13 cellular contexts compared by ENCODE assay signal in the genomic region with DNA sequence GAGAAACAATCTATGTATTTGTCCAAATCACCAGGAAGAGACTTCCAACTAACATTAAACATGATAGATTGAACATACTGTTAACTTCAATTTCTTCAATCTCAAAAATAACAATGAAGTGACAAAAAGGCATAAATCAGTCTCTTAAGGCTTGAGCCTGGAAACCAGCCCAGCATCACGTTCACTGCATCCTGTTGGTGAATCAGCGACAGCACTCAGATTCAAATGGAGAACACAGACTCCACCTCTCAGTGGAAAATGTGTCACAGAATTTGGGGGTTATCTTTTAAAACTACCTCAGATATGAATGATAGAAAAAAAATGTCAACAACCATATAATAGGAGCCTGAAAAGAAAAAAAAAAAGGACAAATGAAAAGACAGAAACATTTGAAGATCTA.
DNase-seq lines count a peak whose midpoint lies in the region; ATAC-seq, FAIRE-seq and TF ChIP-seq lines count a peak whose summit lies in the region.
"Had no signal": no experiment of that assay in that cellular context is flagged by ENCODE, and none has a peak within 500 bp of the region (broad histone marks: within the 10 kb centered on the region; RNA-seq: fewer than 3 reads in every experiment).

No MANE protein-coding gene starts in this region.

- H3K4me1 Mint-ChIP-seq in activated T-cell treated with anti-CD3 and anti-CD28 coated beads, Interleukin-2, amount 50 U/mL, for 24 hours (ENCODE audit: low read depth): peaks cover 7% of the 10 kb centered on the region
- no peaks in the 10 kb centered on the region for H3K4me1 Mint-ChIP-seq in activated T-cell treated with anti-CD3 and anti-CD28 coated beads, Interleukin-2, amount 50 U/mL, for 4 hours (ENCODE audit: low read depth)

- no peak overlapping the region for H3K4me3 ChIP-seq in bronchial epithelial cell (ENCODE audit: low read depth, low read length)
- no peak overlapping the region for H3K4me3 ChIP-seq in skeletal muscle cell (ENCODE audit: low read depth, low read length)
- H3K4me3 ChIP-seq in psoas muscle: no peak overlapping the region
- H3K4me3 ChIP-seq: BLaER1 treated with 17β-estradiol and CSF1 and Interleukin-3, amounts not matched to agents 10 nM and 100 nM had no signal

- ATAC-seq in activated T-cell treated with anti-CD3 and anti-CD28 coated beads, Interleukin-2, amount 50 U/mL, for 4 hours: no peak
- no peak for ATAC-seq in GM18861 (IDR thresholded peaks at IDR 0.05; ENCODE audit: unreplicated experiment)
- no peak for ATAC-seq in psoas muscle
- ATAC-seq: left ventricle myocardium superior had no signal

- 28 to 39% (median 33%) methylated on average over 2 of the region's 2 CpGs for WGBS in psoas muscle, 3 donors

- H3K27ac ChIP-seq in psoas muscle: no peak overlapping the region
- H3K27ac ChIP-seq: BLaER1 treated with 17β-estradiol and CSF1 and Interleukin-3, amounts not matched to agents 10 nM and 100 nM had no signal

- peak overlapping the region; percentile 44 for H3K27ac Mint-ChIP-seq in activated T-cell treated with anti-CD3 and anti-CD28 coated beads, Interleukin-2, amount 50 U/mL, for 24 hours

- peaks cover 15% of the 10 kb centered on the region for H3K9me3 Mint-ChIP-seq in activated T-cell treated with anti-CD3 and anti-CD28 coated beads, Interleukin-2, amount 50 U/mL, for 24 hours
- peaks cover 15% of the 10 kb centered on the region for H3K9me3 Mint-ChIP-seq in activated T-cell treated with anti-CD3 and anti-CD28 coated beads, Interleukin-2, amount 50 U/mL, for 4 hours

- H3K36me3 Mint-ChIP-seq in activated T-cell treated with anti-CD3 and anti-CD28 coated beads, Interleukin-2, amount 50 U/mL, for 24 hours (ENCODE audit: low read depth): no peaks in the 10 kb centered on the region
- H3K36me3 Mint-ChIP-seq in activated T-cell treated with anti-CD3 and anti-CD28 coated beads, Interleukin-2, amount 50 U/mL, for 4 hours (ENCODE audit: insufficient read depth): peaks cover 2% of the 10 kb centered on the region

- no peak for DNase-seq in activated T-cell treated with anti-CD3 and anti-CD28 coated beads, Interleukin-2, amount 50 U/mL, for 24 hours
- no peak for DNase-seq in activated T-cell treated with anti-CD3 and anti-CD28 coated beads, Interleukin-2, amount 50 U/mL, for 4 hours
- DNase-seq in NCI-H774 (lab: John Stamatoyannopoulos, UW): peak; percentile 4
- DNase-seq in bronchial epithelial cell (ENCODE audit: low read depth): peak; percentile 43
- peak; percentile 57 for DNase-seq in skeletal muscle cell (ENCODE audit: low read depth)
- DNase-seq in DMS153 treated with DMSO at 0.1 percent for 48 hours (lab: John Stamatoyannopoulos, UW; ENCODE audit: unreplicated experiment): no peak
- DNase-seq in psoas muscle: no peak
- DNase-seq: aorta, left ventricle myocardium superior, NCI-H146, OCI-M1 had no signal

- no peaks in the 10 kb centered on the region for H3K27me3 ChIP-seq in bronchial epithelial cell (ENCODE audit: control insufficient read depth, insufficient read depth, low read length)
- peaks cover 0 to 2% (median 0%) of the 10 kb centered on the region in 3 donors for H3K27me3 ChIP-seq in psoas muscle (ENCODE audit: insufficient read depth in 3 of 3, low read length in 2 of 3)
- H3K27me3 ChIP-seq: BLaER1 treated with 17β-estradiol and CSF1 and Interleukin-3, amounts not matched to agents 10 nM and 100 nM had no signal

- no peaks in the 10 kb centered on the region for H3K9me3 ChIP-seq in psoas muscle

- peaks cover 18% of the 10 kb centered on the region for H3K27me3 Mint-ChIP-seq in activated T-cell treated with anti-CD3 and anti-CD28 coated beads, Interleukin-2, amount 50 U/mL, for 24 hours
- H3K27me3 Mint-ChIP-seq in activated T-cell treated with anti-CD3 and anti-CD28 coated beads, Interleukin-2, amount 50 U/mL, for 4 hours (ENCODE audit: low read depth): peaks cover 16% of the 10 kb centered on the region

- no peak overlapping the region for H3K4me3 Mint-ChIP-seq in activated T-cell treated with anti-CD3 and anti-CD28 coated beads, Interleukin-2, amount 50 U/mL, for 24 hours
- no peak overlapping the region for H3K4me3 Mint-ChIP-seq in activated T-cell treated with anti-CD3 and anti-CD28 coated beads, Interleukin-2, amount 50 U/mL, for 4 hours

- TF ChIP-seq CTCF in bronchial epithelial cell (IDR thresholded peaks at IDR 0.05; ENCODE audit: insufficient read depth, low read length, severe bottlenecking) (no peak), psoas muscle (IDR thresholded peaks at IDR 0.05) (no peak)

- intact Hi-C loops in psoas muscle (cut with DNase I): no loop called here

- FAIRE-seq in bronchial epithelial cell (lab: Jason Lieb, UNC): no peak

- H3K36me3 ChIP-seq in bronchial epithelial cell (ENCODE audit: control insufficient read depth, insufficient read depth, low read length) (no peaks in the 10 kb centered on the region), psoas muscle (ENCODE audit: insufficient read depth in 1 of 2, low read depth in 1 of 2) (no peaks in the 10 kb centered on the region)
- H3K36me3 ChIP-seq: BLaER1 treated with 17β-estradiol and CSF1 and Interleukin-3, amounts not matched to agents 10 nM and 100 nM had no signal

- H3K4me1 ChIP-seq in psoas muscle: no peaks in the 10 kb centered on the region
- H3K4me1 ChIP-seq: BLaER1 treated with 17β-estradiol and CSF1 and Interleukin-3, amounts not matched to agents 10 nM and 100 nM had no signal

Comparison
In these comparisons a context has a peak if more than half of its experiments do, and no peak if none do; other contexts are left out.
1. DNase-seq: peak in NCI-H774 (single experiment), bronchial epithelial cell (single experiment) and skeletal muscle cell (single experiment); none in activated T-cell treated with anti-CD3 and anti-CD28 coated beads, Interleukin-2, amount 50 U/mL, for 24 hours (single experiment), activated T-cell treated with anti-CD3 and anti-CD28 coated beads, Interleukin-2, amount 50 U/mL, for 4 hours (single experiment), DMS153 treated with DMSO at 0.1 percent for 48 hours (single experiment) and psoas muscle (0 of 2).